ENCODE assay signal across 12 cellular contexts in the genomic region with DNA sequence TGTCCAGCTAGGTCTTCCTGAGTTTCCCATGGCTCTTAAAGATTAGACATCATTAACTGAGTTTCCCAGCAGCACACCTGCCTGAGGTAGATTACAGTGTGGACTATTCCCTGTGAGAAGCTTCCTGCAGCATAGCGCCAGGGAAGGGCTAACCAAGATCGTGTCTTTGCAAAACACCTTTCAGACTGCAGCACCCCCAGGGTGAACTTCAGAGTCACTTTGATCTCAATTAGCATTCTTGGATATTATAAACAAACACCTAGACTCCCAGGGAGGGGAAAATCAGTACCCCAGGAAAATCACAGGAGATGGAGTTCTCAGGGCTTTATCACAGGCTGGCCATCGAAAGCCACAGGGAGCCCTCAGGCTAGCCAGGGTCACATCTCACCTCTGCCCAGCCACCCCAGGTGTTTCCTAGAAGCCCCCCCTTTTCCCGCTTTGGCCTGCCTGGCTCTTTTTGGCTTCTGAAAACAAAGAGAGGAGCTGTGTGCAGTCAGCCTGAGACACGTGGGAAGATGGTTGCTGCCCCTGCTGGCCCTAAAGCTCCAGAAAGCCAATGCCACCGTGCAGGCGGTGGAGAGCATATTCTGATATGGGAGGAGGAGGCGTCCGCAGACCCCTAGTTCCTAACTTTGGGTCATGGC. TPM values are rescaled to one million over a fixed set of nuclear protein-coding genes. Genes with fewer than 3 reads are reported as not detected.
DNase-seq lines count a peak whose midpoint lies in the region; ATAC-seq and TF ChIP-seq lines count a peak whose summit lies in the region.
"Had no signal": no experiment of that assay in that cellular context is flagged by ENCODE, and none has a peak within 500 bp of the region (broad histone marks: within the 10 kb centered on the region; RNA-seq: fewer than 3 reads in every experiment).

No MANE protein-coding gene starts in this region.

- TF ChIP-seq POLR2A in right lobe of liver (IDR thresholded peaks at IDR 0.05) (no peak), suprapubic skin (IDR thresholded peaks at IDR 0.05) (no peak)

- H3K27ac ChIP-seq in right lobe of liver, result peak overlapping the region; percentile 37 to 82 (median 47)
- H3K27ac ChIP-seq in suprapubic skin, result peak overlapping the region; percentile 50

- peak overlapping the region; percentile 89 for H3K27ac Mint-ChIP-seq in T-helper 1 cell treated with Interleukin-12 subunit alpha and Interleukin-12 subunit beta and Interleukin-4 antibody, amounts not matched to agents 30 μg/mL and 1 μg/mL, for 36 hours
- peak overlapping the region; percentile 95 for H3K27ac Mint-ChIP-seq in activated CD8-positive, alpha-beta T cell treated with anti-CD3 and anti-CD28 coated beads for 36 hours

- no peak for TF ChIP-seq CTCF in activated CD8-positive, alpha-beta T cell treated with anti-CD3 and anti-CD28 coated beads for 36 hours (IDR thresholded peaks at IDR 0.05)
- TF ChIP-seq CTCF in right lobe of liver (IDR thresholded peaks at IDR 0.05) (no peak), suprapubic skin (IDR thresholded peaks at IDR 0.05) (no peak)

- H3K9me3 Mint-ChIP-seq in T-helper 1 cell treated with Interleukin-12 subunit alpha and Interleukin-12 subunit beta and Interleukin-4 antibody, amounts not matched to agents 30 μg/mL and 1 μg/mL, for 36 hours, result no peaks in the 10 kb centered on the region
- H3K9me3 Mint-ChIP-seq in activated CD8-positive, alpha-beta T cell treated with anti-CD3 and anti-CD28 coated beads for 36 hours, result no peaks in the 10 kb centered on the region

- H3K27me3 ChIP-seq in right lobe of liver, result no peaks in the 10 kb centered on the region
- H3K27me3 ChIP-seq in suprapubic skin, result no peaks in the 10 kb centered on the region

- intact Hi-C loops in activated CD8-positive, alpha-beta T cell treated with anti-CD3 and anti-CD28 coated beads for 36 hours (cut with micrococcal nuclease), result no loop called here
- intact Hi-C loops in right lobe of liver (cut with DNase I), result no loop called here

- peaks cover 4% of the 10 kb centered on the region for H3K36me3 Mint-ChIP-seq in T-helper 1 cell treated with Interleukin-12 subunit alpha and Interleukin-12 subunit beta and Interleukin-4 antibody, amounts not matched to agents 30 μg/mL and 1 μg/mL, for 36 hours (ENCODE audit: low read depth)
- H3K36me3 Mint-ChIP-seq in activated CD8-positive, alpha-beta T cell treated with anti-CD3 and anti-CD28 coated beads for 36 hours (ENCODE audit: low read depth), result no peaks in the 10 kb centered on the region

- H3K4me3 ChIP-seq in right lobe of liver, result no peak overlapping the region
- no peak overlapping the region for H3K4me3 ChIP-seq in suprapubic skin
- H3K4me3 ChIP-seq: A549 had no signal

- peaks cover 70% of the 10 kb centered on the region for H3K4me1 Mint-ChIP-seq in T-helper 1 cell treated with Interleukin-12 subunit alpha and Interleukin-12 subunit beta and Interleukin-4 antibody, amounts not matched to agents 30 μg/mL and 1 μg/mL, for 36 hours (ENCODE audit: low read depth)
- H3K4me1 Mint-ChIP-seq in activated CD8-positive, alpha-beta T cell treated with anti-CD3 and anti-CD28 coated beads for 36 hours (ENCODE audit: low read depth), result peaks cover 56% of the 10 kb centered on the region

- ATAC-seq in activated CD8-positive, alpha-beta T cell treated with anti-CD3 and anti-CD28 coated beads for 36 hours, result no peak
- no peak for ATAC-seq in right lobe of liver
- no peak for ATAC-seq in GM19351 (IDR thresholded peaks at IDR 0.05; ENCODE audit: unreplicated experiment)
- no peak for ATAC-seq in GM21447 (IDR thresholded peaks at IDR 0.05; ENCODE audit: unreplicated experiment)
- ATAC-seq in HG02610 (IDR thresholded peaks at IDR 0.05; ENCODE audit: unreplicated experiment), result no peak

- no peaks in the 10 kb centered on the region for H3K27me3 Mint-ChIP-seq in T-helper 1 cell treated with Interleukin-12 subunit alpha and Interleukin-12 subunit beta and Interleukin-4 antibody, amounts not matched to agents 30 μg/mL and 1 μg/mL, for 36 hours (ENCODE audit: low read depth)
- no peaks in the 10 kb centered on the region for H3K27me3 Mint-ChIP-seq in activated CD8-positive, alpha-beta T cell treated with anti-CD3 and anti-CD28 coated beads for 36 hours

- H3K4me1 ChIP-seq in right lobe of liver (peaks cover 0 to 45% (median 20%) of the 10 kb centered on the region in 4 donors), suprapubic skin (peaks cover 56% of the 10 kb centered on the region)

- WGBS in right lobe of liver (ENCODE audit: insufficient coverage, low coverage, low lambda C conversion rate, missing lambda C conversion rate), result 73% methylated on average over 3 of the region's 9 CpGs
- WGBS in suprapubic skin, result 49% methylated on average over 7 of the region's 9 CpGs

- no peak overlapping the region for H3K4me3 Mint-ChIP-seq in T-helper 1 cell treated with Interleukin-12 subunit alpha and Interleukin-12 subunit beta and Interleukin-4 antibody, amounts not matched to agents 30 μg/mL and 1 μg/mL, for 36 hours
- no peak overlapping the region for H3K4me3 Mint-ChIP-seq in activated CD8-positive, alpha-beta T cell treated with anti-CD3 and anti-CD28 coated beads for 36 hours

- no peak for DNase-seq in T-helper 1 cell
- no peak for DNase-seq in activated CD8-positive, alpha-beta T cell treated with anti-CD3 and anti-CD28 coated beads for 36 hours
- peak in 1 of 3 donors; percentile 42 for DNase-seq in right lobe of liver
- DNase-seq in suprapubic skin (ENCODE audit: low spot score in 2 of 2), result peak; percentile 53 to 54
- DNase-seq: activated CD4-positive, alpha-beta T cell treated with anti-CD3 and anti-CD28 coated beads for 1 hour; cortex of kidney; GOT3 had no signal

- CTCF ChIA-PET in activated CD8-positive, alpha-beta T cell treated with anti-CD3 and anti-CD28 coated beads for 36 hours (lab: Charles Lee), result interaction anchor here (1.2 to 3.0 kb wide), 3 partner anchors 8 to 28 kb away, joined by 3 to 11 read pairs (median 3); no protein-coding TSS in a partner anchor

- H3K9me3 ChIP-seq in right lobe of liver, result no peaks in the 10 kb centered on the region
- H3K9me3 ChIP-seq in suprapubic skin, result no peaks in the 10 kb centered on the region
- H3K9me3 ChIP-seq: A549 had no signal

- H3K36me3 ChIP-seq in right lobe of liver (no peaks in the 10 kb centered on the region), suprapubic skin (no peaks in the 10 kb centered on the region)

- TF ChIP-seq EP300 in suprapubic skin (IDR thresholded peaks at IDR 0.05), result no peak

- POLR2A ChIA-PET in activated CD8-positive, alpha-beta T cell treated with anti-CD3 and anti-CD28 coated beads for 36 hours (lab: Charles Lee), result interaction anchor here (0.8 to 8.7 kb wide), 5 partner anchors 8 to 528 kb away, joined by 3 to 109 read pairs (median 17); a partner anchor contains a TSS

RNA-seq across cellular contexts. Expression of a gene that starts 18.6 kb away (rescaled TPM):
- 100 to 1,000 TPM; 145 to 156 TPM for total RNA-seq in activated CD8-positive, alpha-beta T cell treated with anti-CD3 and anti-CD28 coated beads for 36 hours
- 10 to 100 TPM; 21.9 to 41.8 (median 31.4) TPM for total RNA-seq in right lobe of liver
- total RNA-seq in suprapubic skin, result 10 to 100 TPM; 18.5 to 57.2 (median 29.8) TPM

Comparison
In these comparisons a context has a peak if more than half of its experiments do, and no peak if none do; other contexts are left out.
1. DNase-seq: peak in suprapubic skin (2 of 2); none in T-helper 1 cell (0 of 5) and activated CD8-positive, alpha-beta T cell treated with anti-CD3 and anti-CD28 coated beads for 36 hours (single experiment).